Comparison of ENCODE assay signal across 8 cellular contexts in genomic region chr3:9951598-9951961, GRCh38. TPM values are rescaled to one million over a fixed set of nuclear protein-coding genes. Genes with fewer than 3 reads are reported as not detected.
DNase-seq lines count a peak whose midpoint lies in the region; ATAC-seq, FAIRE-seq and TF ChIP-seq lines count a peak whose summit lies in the region.

No MANE protein-coding gene starts in this region.

- TF ChIP-seq EP300 in A549 (IDR thresholded peaks at IDR 0.05), result no peak

- no peak for FAIRE-seq in A549 (lab: Jason Lieb, UNC)

- H3K9me3 ChIP-seq in A549, result no peaks in the 10 kb centered on the region
- no peaks in the 10 kb centered on the region for H3K9me3 ChIP-seq in left lung
- no peaks in the 10 kb centered on the region for H3K9me3 ChIP-seq in vagina

- H3K36me3 ChIP-seq in left lung (no peaks in the 10 kb centered on the region), vagina (no peaks in the 10 kb centered on the region)

- WGBS in A549 (ENCODE audit: missing lambda C conversion rate), result 60% methylated on average over 10 of the region's 10 CpGs

- H3K4me3 ChIP-seq in A549 (peak overlapping the region; percentile 42), left lung (peak overlapping the region; percentile 41 to 42), vagina (peak overlapping the region; percentile 46 to 53)

- peak overlapping the region; percentile 24 for H3K27ac Mint-ChIP-seq in activated T-helper 2 cell treated with anti-CD3 and anti-CD28 coated beads, Interferon-gamma antibody, Interleukin-2, Interleukin-4, amounts not matched to agents 10 μg/mL and 5 μg/mL and 100 μg/mL, durations not matched to agents 14 hours and 24 hours and 36 hours

- peak overlapping the region; percentile 87 for H3K4me3 Mint-ChIP-seq in activated T-helper 2 cell treated with anti-CD3 and anti-CD28 coated beads, Interferon-gamma antibody, Interleukin-2, Interleukin-4, amounts not matched to agents 10 μg/mL and 5 μg/mL and 100 μg/mL, durations not matched to agents 14 hours and 24 hours and 36 hours (ENCODE audit: low read depth)

- TF ChIP-seq CTCF in A549 (IDR thresholded peaks at IDR 0.05), result no peak
- TF ChIP-seq CTCF in left lung (IDR thresholded peaks at IDR 0.05), result no peak
- TF ChIP-seq CTCF in vagina (IDR thresholded peaks at IDR 0.05), result no peak
- no peak for TF ChIP-seq CTCF in foreskin keratinocyte (conservative IDR thresholded peaks at IDR 0.05)

- H3K4me1 ChIP-seq in A549 (peaks cover 23% of the 10 kb centered on the region), left lung (peaks cover 8 to 13% of the 10 kb centered on the region in 2 donors), vagina (peaks cover 26% of the 10 kb centered on the region), foreskin keratinocyte (no peaks in the 10 kb centered on the region)

- no peak for ATAC-seq in A549
- peak; percentile 27 for ATAC-seq in GM21717 (IDR thresholded peaks at IDR 0.05; ENCODE audit: unreplicated experiment)
- no peak for ATAC-seq in left lung
- ATAC-seq in foreskin keratinocyte, result no peak

- peak overlapping the region; percentile 67 for H3K4me2 ChIP-seq in A549

- H3K9me3 Mint-ChIP-seq in activated T-helper 2 cell treated with anti-CD3 and anti-CD28 coated beads, Interferon-gamma antibody, Interleukin-2, Interleukin-4, amounts not matched to agents 10 μg/mL and 5 μg/mL and 100 μg/mL, durations not matched to agents 14 hours and 24 hours and 36 hours, result no peaks in the 10 kb centered on the region

- no peak for TF ChIP-seq POLR2A in A549 (IDR thresholded peaks at IDR 0.05; ENCODE audit: low read length)
- TF ChIP-seq POLR2A in vagina (IDR thresholded peaks at IDR 0.05), result no peak

- H3K4me1 Mint-ChIP-seq in activated T-helper 2 cell treated with anti-CD3 and anti-CD28 coated beads, Interferon-gamma antibody, Interleukin-2, Interleukin-4, amounts not matched to agents 10 μg/mL and 5 μg/mL and 100 μg/mL, durations not matched to agents 14 hours and 24 hours and 36 hours (ENCODE audit: low read depth), result peaks cover 12% of the 10 kb centered on the region

- H3K27ac ChIP-seq in A549, result peak overlapping the region in 1 of 2 experiments; percentile 82; a peak in 3 of 6 replicates
- no peak overlapping the region for H3K27ac ChIP-seq in left lung
- H3K27ac ChIP-seq in vagina, result no peak overlapping the region
- no peak overlapping the region for H3K27ac ChIP-seq in foreskin keratinocyte

- no peak for DNase-seq in A549 (ENCODE audit: low read depth in 1 of 2, low spot score in 1 of 2)
- no peak for DNase-seq in activated T-helper 2 cell treated with anti-CD3 and anti-CD28 coated beads, Interferon-gamma antibody, Interleukin-2, Interleukin-4, amounts not matched to agents 10 μg/mL and 5 μg/mL and 100 μg/mL, durations not matched to agents 14 hours and 24 hours and 36 hours (ENCODE audit: low spot score)
- no peak for DNase-seq in left lung
- no peak for DNase-seq in vagina (ENCODE audit: extremely low spot score in 2 of 2)
- DNase-seq in foreskin keratinocyte, result no peak
- no peak for DNase-seq in NCI-H2081 treated with DMSO at 0.1 percent for 48 hours (lab: John Stamatoyannopoulos, UW)
- DNase-seq in NCI-H748 treated with DMSO at 0.1 percent for 48 hours (lab: John Stamatoyannopoulos, UW), result no peak

- intact Hi-C loops in activated T-helper 2 cell treated with anti-CD3 and anti-CD28 coated beads, Interferon-gamma antibody, Interleukin-2, Interleukin-4, amounts not matched to agents 10 μg/mL and 5 μg/mL and 100 μg/mL, durations not matched to agents 14 hours and 24 hours and 36 hours (cut with micrococcal nuclease), result loop anchor here (5.0 kb wide), 1 partner anchor 109 kb away; the partner anchor contains the start of gene RPUSD3
- intact Hi-C loops in left lung (cut with DNase I), result no loop called here
- intact Hi-C loops in vagina (cut with DNase I), result no loop called here

- POLR2A ChIA-PET in A549 (lab: Yijun Ruan, JAX), result interaction anchor here (0.9 kb wide), 1 partner anchor 18 kb away, joined by 3 read pairs; the partner anchor contains the start of gene CRELD1

- peaks cover 0 to 17% of the 10 kb centered on the region in 2 donors for H3K27me3 ChIP-seq in left lung
- H3K27me3 ChIP-seq in vagina, result no peaks in the 10 kb centered on the region
- H3K27me3 ChIP-seq in foreskin keratinocyte, result no peaks in the 10 kb centered on the region

- no peaks in the 10 kb centered on the region for H3K27me3 Mint-ChIP-seq in activated T-helper 2 cell treated with anti-CD3 and anti-CD28 coated beads, Interferon-gamma antibody, Interleukin-2, Interleukin-4, amounts not matched to agents 10 μg/mL and 5 μg/mL and 100 μg/mL, durations not matched to agents 14 hours and 24 hours and 36 hours (ENCODE audit: low read depth)

- no peak for TF ChIP-seq RAD21 in A549 (conservative IDR thresholded peaks at IDR 0.05 in 1 of 2, IDR thresholded peaks at IDR 0.05 in 1 of 2)

- peaks cover 4% of the 10 kb centered on the region for H3K36me3 Mint-ChIP-seq in activated T-helper 2 cell treated with anti-CD3 and anti-CD28 coated beads, Interferon-gamma antibody, Interleukin-2, Interleukin-4, amounts not matched to agents 10 μg/mL and 5 μg/mL and 100 μg/mL, durations not matched to agents 14 hours and 24 hours and 36 hours (ENCODE audit: low read depth)

- CTCF ChIA-PET in A549 (lab: Yijun Ruan, JAX), result interaction anchor here (0.8 to 2.0 kb wide), 4 partner anchors 15 to 236 kb away, joined by 3 to 11 read pairs (median 4); partner anchors contain the start of gene CRELD1

RNA-seq across cellular contexts. Expression of gene PRRT3, which starts 0.6 kb away (rescaled TPM):
- polyA plus RNA-seq in A549 (2011; rRNA removed), result 0.50 and 0.53 TPM in 2 replicates
- 1.1 and 1.4 TPM in 2 replicates for polyA plus RNA-seq in A549 (2012; cell fraction: cytosol; rRNA removed)
- 1.6 and 2.1 TPM in 2 replicates for polyA plus RNA-seq in A549 (2012; cell fraction: nucleus; rRNA removed)
- 1.1 to 1.3 TPM (median 1.1 TPM) in 3 replicates for polyA plus RNA-seq in A549 (2017; fragmentation: RNase III; extraction: RNeasy Plus Mini Kit Qiagen cat#74134 plus additional on column Dnase treatment)
- 1.3 and 1.8 TPM in 2 replicates for polyA minus RNA-seq in A549 (2011; rRNA and poly(A)+ RNA removed)
- 10.7 and 11.3 TPM in 2 replicates for total RNA-seq in activated T-helper 2 cell treated with anti-CD3 and anti-CD28 coated beads, Interferon-gamma antibody, Interleukin-2, Interleukin-4, amounts not matched to agents 10 μg/mL and 5 μg/mL and 100 μg/mL, durations not matched to agents 14 hours and 24 hours and 36 hours
- 1 to 10 TPM; 1.8 to 2.5 TPM for total RNA-seq in left lung
- 1.7 TPM for total RNA-seq in vagina
- total RNA-seq in foreskin keratinocyte, result 1.5 and 1.9 TPM in 2 replicates
- polyA plus RNA-seq in foreskin keratinocyte, result 1.3 and 1.4 TPM in 2 replicates

RNA-seq across cellular contexts. Expression of gene CRELD1, which starts 17.9 kb away (rescaled TPM):
- polyA plus RNA-seq in A549 (2011; rRNA removed) (13.1 and 13.9 TPM in 2 replicates), A549 (2017; fragmentation: RNase III; extraction: RNeasy Plus Mini Kit Qiagen cat#74134 plus additional on column Dnase treatment) (9.8 to 13.6 TPM (median 11.1 TPM) in 3 replicates), foreskin keratinocyte (8.5 and 12.5 TPM in 2 replicates)
- 14.6 and 14.9 TPM in 2 replicates for polyA plus RNA-seq in A549 (2012; cell fraction: cytosol; rRNA removed)
- polyA plus RNA-seq in A549 (2012; cell fraction: nucleus; rRNA removed), result 25.3 and 26.0 TPM in 2 replicates
- polyA minus RNA-seq in A549 (2011; rRNA and poly(A)+ RNA removed), result 6.2 and 9.1 TPM in 2 replicates
- 22.9 and 24.0 TPM in 2 replicates for total RNA-seq in activated T-helper 2 cell treated with anti-CD3 and anti-CD28 coated beads, Interferon-gamma antibody, Interleukin-2, Interleukin-4, amounts not matched to agents 10 μg/mL and 5 μg/mL and 100 μg/mL, durations not matched to agents 14 hours and 24 hours and 36 hours
- total RNA-seq in left lung (10 to 100 TPM; 29.9 to 56.8 TPM), vagina (27.0 TPM), foreskin keratinocyte (7.9 and 11.3 TPM in 2 replicates)

RNA-seq across cellular contexts. Expression of gene IL17RC, which starts 34.7 kb away (rescaled TPM):
- polyA plus RNA-seq in A549 (2011; rRNA removed) (7.7 and 12.2 TPM in 2 replicates), A549 (2017; fragmentation: RNase III; extraction: RNeasy Plus Mini Kit Qiagen cat#74134 plus additional on column Dnase treatment) (9.1 to 9.8 TPM (median 9.4 TPM) in 3 replicates), foreskin keratinocyte (19.5 and 21.8 TPM in 2 replicates)
- 12.1 and 17.1 TPM in 2 replicates for polyA plus RNA-seq in A549 (2012; cell fraction: cytosol; rRNA removed)
- 34.0 and 43.5 TPM in 2 replicates for polyA plus RNA-seq in A549 (2012; cell fraction: nucleus; rRNA removed)
- 16.6 and 23.1 TPM in 2 replicates for polyA minus RNA-seq in A549 (2011; rRNA and poly(A)+ RNA removed)
- 0.27 and 0.48 TPM in 2 replicates for total RNA-seq in activated T-helper 2 cell treated with anti-CD3 and anti-CD28 coated beads, Interferon-gamma antibody, Interleukin-2, Interleukin-4, amounts not matched to agents 10 μg/mL and 5 μg/mL and 100 μg/mL, durations not matched to agents 14 hours and 24 hours and 36 hours
- total RNA-seq in left lung (10 to 100 TPM; 20.4 to 26.2 TPM), vagina (66.3 TPM), foreskin keratinocyte (22.4 and 25.9 TPM in 2 replicates)

RNA-seq across cellular contexts. Expression of gene EMC3, which starts 35.1 kb away (rescaled TPM):
- polyA plus RNA-seq in A549 (2011; rRNA removed) (133 and 170 TPM in 2 replicates), A549 (2017; fragmentation: RNase III; extraction: RNeasy Plus Mini Kit Qiagen cat#74134 plus additional on column Dnase treatment) (63.5 to 72.9 TPM (median 65.0 TPM) in 3 replicates), foreskin keratinocyte (62.2 and 64.3 TPM in 2 replicates)
- 98.9 and 104 TPM in 2 replicates for polyA plus RNA-seq in A549 (2012; cell fraction: cytosol; rRNA removed)
- polyA plus RNA-seq in A549 (2012; cell fraction: nucleus; rRNA removed), result 50.6 and 63.0 TPM in 2 replicates
- polyA minus RNA-seq in A549 (2011; rRNA and poly(A)+ RNA removed), result 74.9 and 76.0 TPM in 2 replicates
- total RNA-seq in activated T-helper 2 cell treated with anti-CD3 and anti-CD28 coated beads, Interferon-gamma antibody, Interleukin-2, Interleukin-4, amounts not matched to agents 10 μg/mL and 5 μg/mL and 100 μg/mL, durations not matched to agents 14 hours and 24 hours and 36 hours, result 35.9 and 43.5 TPM in 2 replicates
- total RNA-seq in left lung (10 to 100 TPM; 84.0 to 85.2 TPM), vagina (36.6 TPM), foreskin keratinocyte (43.4 and 56.1 TPM in 2 replicates)

RNA-seq across cellular contexts. Expression of gene IL17RE, which starts 48.9 kb away (rescaled TPM):
- 0.53 and 0.60 TPM in 2 replicates for polyA plus RNA-seq in A549 (2011; rRNA removed)
- polyA plus RNA-seq in A549 (2012; cell fraction: cytosol; rRNA removed), result 0.65 and 0.79 TPM in 2 replicates
- 3.4 and 3.7 TPM in 2 replicates for polyA plus RNA-seq in A549 (2012; cell fraction: nucleus; rRNA removed)
- polyA plus RNA-seq in A549 (2017; fragmentation: RNase III; extraction: RNeasy Plus Mini Kit Qiagen cat#74134 plus additional on column Dnase treatment), result 0.44 to 0.67 TPM (median 0.47 TPM) in 3 replicates
- polyA minus RNA-seq in A549 (2011; rRNA and poly(A)+ RNA removed), result 0.92 and 1.3 TPM in 2 replicates
- total RNA-seq in activated T-helper 2 cell treated with anti-CD3 and anti-CD28 coated beads, Interferon-gamma antibody, Interleukin-2, Interleukin-4, amounts not matched to agents 10 μg/mL and 5 μg/mL and 100 μg/mL, durations not matched to agents 14 hours and 24 hours and 36 hours, result 0.78 and 1.0 TPM in 2 replicates
- total RNA-seq in left lung, result 10 to 100 TPM; 14.4 to 22.5 TPM
- 15.2 TPM for total RNA-seq in vagina
- total RNA-seq in foreskin keratinocyte, result 11.4 and 12.8 TPM in 2 replicates
- polyA plus RNA-seq in foreskin keratinocyte, result 8.1 and 9.9 TPM in 2 replicates

Comparison
In these comparisons a context has a peak if more than half of its experiments do, and no peak if none do; other contexts are left out.
1. RNA of gene IL17RC, which starts 34.7 kb away (total RNA-seq): 66.3 TPM in vagina (single experiment), 20.4 to 26.2 TPM in left lung and 22.4 to 25.9 TPM in foreskin keratinocyte; 0.27 to 0.48 TPM in activated T-helper 2 cell treated with anti-CD3 and anti-CD28 coated beads, Interferon-gamma antibody, Interleukin-2, Interleukin-4, amounts not matched to agents 10 μg/mL and 5 μg/mL and 100 μg/mL, durations not matched to agents 14 hours and 24 hours and 36 hours; every median in the first group is over 10 times any median in the second.
2. Peak in every context shown above with its lines, with median percentiles within 50 percentile points of each other: H3K4me3 ChIP-seq.